In genomic region chr15:91165850-91166249, GRCh38 we compare ENCODE assay signal across 25 cellular contexts.
"Had no signal": no experiment of that assay in that cellular context is flagged by ENCODE, and none has a peak within 500 bp of the region (broad histone marks: within the 10 kb centered on the region; RNA-seq: fewer than 3 reads in every experiment).

No MANE protein-coding gene starts in this region.

- H3K36me3 ChIP-seq: ascending aorta, esophagus muscularis mucosa, left ventricle myocardium inferior, spleen, thoracic aorta, vagina had no signal

- H3K4me1 Mint-ChIP-seq: activated CD4-positive, alpha-beta T cell treated with anti-CD3 and anti-CD28 coated beads, Interleukin-2, amount 10 ng/mL, durations not matched to agents 7 days and 5 days; activated CD8-positive, alpha-beta memory T cell treated with anti-CD3 and anti-CD28 coated beads, Interleukin-2, amount 10 ng/mL, durations not matched to agents 7 days and 5 days; activated naive CD4-positive, alpha-beta T cell treated with anti-CD3 and anti-CD28 coated beads, Interleukin-2, amount 50 U/mL, for 24 hours; natural killer cell had no signal

- H3K27me3 ChIP-seq: ascending aorta, esophagus muscularis mucosa, vagina had no signal

- H3K4me3 ChIP-seq: ascending aorta, esophagus muscularis mucosa, left ventricle myocardium inferior, spleen, thoracic aorta, vagina had no signal

- H3K4me1 ChIP-seq: ascending aorta, esophagus muscularis mucosa, left ventricle myocardium inferior, spleen, vagina had no signal

- DNase-seq: activated CD4-positive, alpha-beta T cell treated with anti-CD3 and anti-CD28 coated beads, Interleukin-2, amount 10 ng/mL, durations not matched to agents 7 days and 5 days; activated CD4-positive, CD25-positive, alpha-beta regulatory T cell treated with anti-CD3 and anti-CD28 coated beads, Interleukin-2, amount 50 U/mL, for 72 hours; activated CD8-positive, alpha-beta memory T cell treated with anti-CD3 and anti-CD28 coated beads, Interleukin-2, amount 10 ng/mL, durations not matched to agents 7 days and 5 days; activated CD8-positive, alpha-beta T cell treated with anti-CD3 and anti-CD28 coated beads for 36 hours; activated gamma-delta T cell; activated T-cell treated with anti-CD3 and anti-CD28 coated beads for 4 hours; central memory CD4-positive, alpha-beta T cell; effector memory CD8-positive, alpha-beta T cell; glutamatergic neuron; hypothalamus; left ventricle myocardium inferior; midbrain; natural killer cell; retina; spleen; stimulated activated CD4-positive, alpha-beta T cell treated with anti-CD3 and anti-CD28 coated beads, Interleukin-4, amount 100 ng/mL, for 1 hour; stimulated activated naive CD4-positive, alpha-beta T cell had no signal

- H3K27ac ChIP-seq: ascending aorta, esophagus muscularis mucosa, left ventricle myocardium inferior, spleen, thoracic aorta, vagina, VCaP had no signal

- H3K9me3 ChIP-seq: vagina had no signal

- H3K36me3 Mint-ChIP-seq: type B pancreatic cell had no signal

- H3K27ac Mint-ChIP-seq: activated CD4-positive, alpha-beta T cell treated with anti-CD3 and anti-CD28 coated beads, Interleukin-2, amount 10 ng/mL, durations not matched to agents 7 days and 5 days; activated CD8-positive, alpha-beta memory T cell treated with anti-CD3 and anti-CD28 coated beads, Interleukin-2, amount 10 ng/mL, durations not matched to agents 7 days and 5 days; activated CD8-positive, alpha-beta T cell treated with anti-CD3 and anti-CD28 coated beads for 36 hours; activated naive CD4-positive, alpha-beta T cell treated with anti-CD3 and anti-CD28 coated beads, Interleukin-2, amount 50 U/mL, for 24 hours; activated T-helper 1 cell treated with anti-CD3 and anti-CD28 coated beads, Interleukin-12 subunit alpha, Interleukin-12 subunit beta, Interleukin-2, Interleukin-4 antibody, amounts not matched to agents 30 ng/mL and 10 ng/mL and 1 ng/mL, durations not matched to agents 14 hours and 24 hours and 36 hours; effector memory CD8-positive, alpha-beta T cell; natural killer cell; type B pancreatic cell had no signal

- ATAC-seq: activated CD8-positive, alpha-beta memory T cell treated with anti-CD3 and anti-CD28 coated beads, Interleukin-2, amount 10 ng/mL, durations not matched to agents 7 days and 5 days; activated CD8-positive, alpha-beta T cell treated with anti-CD3 and anti-CD28 coated beads for 36 hours; effector memory CD8-positive, alpha-beta T cell; natural killer cell had no signal

- H3K4me3 Mint-ChIP-seq: activated CD4-positive, alpha-beta T cell treated with anti-CD3 and anti-CD28 coated beads, Interleukin-2, amount 10 ng/mL, durations not matched to agents 7 days and 5 days; activated CD8-positive, alpha-beta memory T cell treated with anti-CD3 and anti-CD28 coated beads, Interleukin-2, amount 10 ng/mL, durations not matched to agents 7 days and 5 days; activated CD8-positive, alpha-beta T cell treated with anti-CD3 and anti-CD28 coated beads for 36 hours; activated naive CD4-positive, alpha-beta T cell treated with anti-CD3 and anti-CD28 coated beads, Interleukin-2, amount 50 U/mL, for 24 hours; activated T-helper 1 cell treated with anti-CD3 and anti-CD28 coated beads, Interleukin-12 subunit alpha, Interleukin-12 subunit beta, Interleukin-2, Interleukin-4 antibody, amounts not matched to agents 30 ng/mL and 10 ng/mL and 1 ng/mL, durations not matched to agents 14 hours and 24 hours and 36 hours; effector memory CD8-positive, alpha-beta T cell; natural killer cell; type B pancreatic cell had no signal
